Comparison of ENCODE assay signal across 1 cellular context in the genomic region with DNA sequence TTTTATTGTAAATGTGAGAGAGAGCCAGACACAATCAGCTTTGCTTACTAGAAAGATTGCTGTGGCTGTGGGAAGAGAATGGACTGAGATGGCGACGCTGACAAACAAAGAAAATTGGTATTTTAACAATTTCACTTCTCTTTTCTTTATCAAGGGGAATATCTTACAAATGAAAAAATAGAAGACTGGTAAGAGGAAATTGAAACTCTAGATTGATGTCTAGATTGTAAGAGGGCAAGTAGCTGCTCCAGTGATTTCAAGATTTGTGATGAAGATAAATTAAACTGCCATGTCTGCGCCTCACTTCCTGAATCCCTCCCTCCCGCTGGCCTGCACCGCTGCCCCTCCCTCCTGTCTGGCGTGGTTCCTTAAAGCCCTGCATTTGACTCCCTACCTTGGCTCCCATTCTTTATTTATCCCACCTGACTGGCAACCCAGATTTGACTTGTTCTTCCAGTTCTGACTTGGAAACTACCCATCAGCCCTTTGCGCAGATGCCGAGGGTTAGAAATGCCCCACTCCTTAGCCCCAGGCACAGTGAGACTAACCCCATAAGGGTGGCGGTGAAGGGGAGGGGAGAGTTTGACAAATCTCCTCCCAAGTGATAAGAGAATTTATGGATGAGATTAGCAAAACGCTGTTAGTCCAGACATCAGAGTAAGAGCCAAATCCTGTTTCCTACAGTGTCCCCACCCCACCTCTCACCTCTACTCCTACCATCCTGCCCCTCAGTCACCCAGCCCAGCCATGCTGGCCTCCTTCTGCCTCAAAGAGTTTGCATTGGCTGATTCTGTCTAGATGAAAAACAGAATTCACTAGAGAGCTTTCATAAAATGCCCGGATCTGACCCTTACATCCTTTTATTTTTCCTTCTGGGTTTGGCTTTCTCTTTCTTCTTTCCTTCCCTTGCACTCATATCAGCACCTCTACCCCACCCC.
TF ChIP-seq lines count a peak whose summit lies in the region.

No MANE protein-coding gene starts in this region.

TF ChIP-seq in HCT116, 20 proteins besides CTCF, POLR2A, EP300 and RAD21 (continued from another document):
- no peak for TF ChIP-seq MAX (IDR thresholded peaks at IDR 0.05)
- no peak for TF ChIP-seq POLR2AphosphoS5 (IDR thresholded peaks at IDR 0.05; ENCODE audit: low read depth, low read length)
- TF ChIP-seq FOSL1 (IDR thresholded peaks at IDR 0.05; ENCODE audit: low read depth): no peak
- no peak for TF ChIP-seq YY1 (IDR thresholded peaks at IDR 0.05; ENCODE audit: extremely low read depth, insufficient replicate concordance, low read depth, low read length)
